16 cellular contexts compared by ENCODE assay signal in the genomic region with DNA sequence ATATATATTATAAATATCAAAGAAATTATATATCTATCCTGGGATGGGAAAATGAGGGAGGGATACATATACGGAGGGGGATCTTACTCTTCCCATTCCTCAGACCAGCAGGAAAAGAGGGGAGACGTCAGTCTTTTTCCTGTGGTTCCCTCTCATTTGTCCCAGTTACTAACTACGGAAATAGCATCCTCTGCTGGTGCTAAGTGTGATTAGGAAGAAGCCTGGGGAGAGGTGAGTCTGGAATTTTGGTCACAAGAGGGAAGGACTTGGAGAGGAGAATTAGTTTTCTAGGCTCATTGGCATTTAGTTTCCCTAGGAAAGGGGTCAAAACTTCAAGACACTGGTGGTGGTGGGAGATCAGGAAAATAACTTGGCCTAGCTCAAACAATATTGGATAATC. TPM values are rescaled to one million over a fixed set of nuclear protein-coding genes. Genes with fewer than 3 reads are reported as not detected.
A peak's percentile ranks its signal among the peaks of the same experiment; 100 is the strongest.
DNase-seq lines count a peak whose midpoint lies in the region; ATAC-seq and TF ChIP-seq lines count a peak whose summit lies in the region.
"Had no signal": no experiment of that assay in that cellular context is flagged by ENCODE, and none has a peak within 500 bp of the region (broad histone marks: within the 10 kb centered on the region; RNA-seq: fewer than 3 reads in every experiment).

No MANE protein-coding gene starts in this region.

- ATAC-seq in HCT116, result peak; percentile 42; the same call in 1 of the 2 replicates
- ATAC-seq in GM21786 (IDR thresholded peaks at IDR 0.05; ENCODE audit: unreplicated experiment), result no peak
- ATAC-seq: K562 had no signal

- DNase-seq in GM10248 (ENCODE audit: extremely low spot score) (peak; percentile 11), HCT116 (ENCODE audit: low read depth, low spot score) (no peak), endodermal cell (no peak), osteoblast (ENCODE audit: insufficient read length, low spot score, missing footprints) (peak; percentile 49), posterior vena cava (ENCODE audit: low spot score) (no peak), cortex of kidney (lab: John Stamatoyannopoulos, UW) (no peak)
- DNase-seq: BE2C, DMS79 treated with DMSO at 0.1 percent for 48 hours, MG63, NCI-H1436, NCI-H187 treated with DMSO at 0.1 percent for 48 hours, NCI-H2107, NCI-H69, SIG-M5 had no signal

- RAD21 ChIA-PET in HCT116 (lab: Charles Lee; ENCODE audit: low non-redundant PET in 1 of 2, low total read pairs in 2 of 2, uncharacterized antibody in 2 of 2, unreplicated experiment in 2 of 2), result no interaction called here

- no peaks in the 10 kb centered on the region; the same call in 1 of the 2 replicates for H3K79me2 ChIP-seq in HCT116 (ENCODE audit: insufficient read depth, low read length)
- H3K79me2 ChIP-seq in osteoblast (ENCODE audit: insufficient read depth, low read length), result peaks cover 3% of the 10 kb centered on the region

- H3K9ac ChIP-seq in HCT116 (ENCODE audit: low read length) (no peak overlapping the region), endodermal cell (ENCODE audit: extremely low read depth, low read length, poor library complexity, severe bottlenecking) (no peak overlapping the region)

- H3K4me3 ChIP-seq in HCT116 (replicated peaks in 1 of 2; ENCODE audit: low read depth in 1 of 2, low read length in 2 of 2), result no peak overlapping the region
- no peak overlapping the region for H3K4me3 ChIP-seq in endodermal cell (ENCODE audit: low read length)
- H3K4me3 ChIP-seq in osteoblast (ENCODE audit: insufficient read depth, low read length), result no peak overlapping the region
- H3K4me3 ChIP-seq: K562, MG63 had no signal

- intact Hi-C loops in HCT116 (cut with micrococcal nuclease) (no loop called here), posterior vena cava (cut with DNase I) (no loop called here)

- POLR2A ChIA-PET in GM10248 (lab: Yijun Ruan, JAX), result no interaction called here
- POLR2A ChIA-PET in HCT116 (lab: Charles Lee), result no interaction called here

- CTCF ChIA-PET in GM10248 (lab: Yijun Ruan, JAX) (interaction anchor here (0.7 to 2.0 kb wide), 2 partner anchors 25 to 101 kb away, joined by 3 to 6 read pairs; no protein-coding TSS in a partner anchor), HCT116 (lab: Charles Lee) (no interaction called here)

- 80 to 83% methylated on average over 1 to 3 of the region's 3 CpGs for WGBS in endodermal cell (ENCODE audit: insufficient coverage in 1 of 2, insufficient read length in 1 of 2), 2 experiments

- no peak overlapping the region for H3K4me3 Mint-ChIP-seq in endodermal cell

- H3K4me1 ChIP-seq in HCT116 (ENCODE audit: control insufficient read depth in 1 of 2, insufficient read depth in 2 of 2, low read length in 2 of 2) (no peaks in the 10 kb centered on the region), endodermal cell (ENCODE audit: control insufficient read depth, insufficient read depth, low read length) (no peaks in the 10 kb centered on the region), osteoblast (ENCODE audit: insufficient read depth, low read length) (peaks cover 7% of the 10 kb centered on the region)
- H3K4me1 ChIP-seq: BE2C had no signal

- H3K36me3 ChIP-seq in HCT116 (ENCODE audit: control insufficient read depth in 1 of 2, insufficient read depth in 2 of 2, low read length in 2 of 2) (peaks cover 37 to 46% of the 10 kb centered on the region in 2 experiments), endodermal cell (ENCODE audit: control insufficient read depth, insufficient read depth, low read length) (peaks cover 78% of the 10 kb centered on the region), osteoblast (ENCODE audit: insufficient read depth, low read length) (peaks cover 71% of the 10 kb centered on the region)

- H3K4me1 Mint-ChIP-seq in endodermal cell, result peaks cover 4% of the 10 kb centered on the region

- no peaks in the 10 kb centered on the region for H3K9me3 Mint-ChIP-seq in endodermal cell

- no peak for TF ChIP-seq RAD21 in HCT116 (IDR thresholded peaks at IDR 0.05; ENCODE audit: low read depth)

- H3K27me3 Mint-ChIP-seq in endodermal cell (ENCODE audit: insufficient read depth), result no peaks in the 10 kb centered on the region

- no peak overlapping the region for H3K27ac ChIP-seq in HCT116 (ENCODE audit: low read depth, low read length)
- H3K27ac ChIP-seq in endodermal cell (ENCODE audit: low read depth, low read length), result no peak overlapping the region
- H3K27ac ChIP-seq in osteoblast (ENCODE audit: low read depth, low read length), result no peak overlapping the region

- peaks cover 74% of the 10 kb centered on the region for H3K36me3 Mint-ChIP-seq in endodermal cell (ENCODE audit: low read depth)

- TF ChIP-seq POLR2A in HCT116 (IDR thresholded peaks at IDR 0.05; ENCODE audit: borderline replicate concordance, extremely low read depth, insufficient read depth, insufficient read length), result no peak

- TF ChIP-seq CTCF in GM10248 (IDR thresholded peaks at IDR 0.05; ENCODE audit: control extremely low read depth, extremely low read depth, low read depth, missing control alignments) (no peak), HCT116 (IDR thresholded peaks at IDR 0.05 in 2 of 3, conservative IDR thresholded peaks at IDR 0.05 in 1 of 3; ENCODE audit: borderline replicate concordance in 1 of 3, insufficient read depth in 1 of 3, low read depth in 2 of 3, low read length in 2 of 3) (0 out of 6 replicates have a peak, but pooled peaks of 2 of the 3 experiments have one; percentile 7 to 24), endodermal cell (conservative IDR thresholded peaks at IDR 0.05) (peak; percentile 55), osteoblast (IDR thresholded peaks at IDR 0.05; ENCODE audit: extremely low read depth, low read depth, low read length) (no peak)

- no peaks in the 10 kb centered on the region for H4K20me1 ChIP-seq in HCT116 (ENCODE audit: insufficient read depth)
- H4K20me1 ChIP-seq in osteoblast (ENCODE audit: insufficient read depth, low read length), result peaks cover 3% of the 10 kb centered on the region

- no peaks in the 10 kb centered on the region for H3K9me2 ChIP-seq in HCT116 (ENCODE audit: insufficient read depth)

- H3K4me2 ChIP-seq in HCT116 (ENCODE audit: low read length) (no peak overlapping the region), osteoblast (ENCODE audit: insufficient read depth, low read length) (no peak overlapping the region)

- H3K27me3 ChIP-seq in HCT116 (ENCODE audit: insufficient read depth, low read length) (no peaks in the 10 kb centered on the region), endodermal cell (ENCODE audit: control insufficient read depth, insufficient read depth, low read length, poor library complexity, severe bottlenecking) (no peaks in the 10 kb centered on the region), osteoblast (ENCODE audit: insufficient read depth, low read length) (no peaks in the 10 kb centered on the region)
- H3K27me3 ChIP-seq: BE2C, MG63 had no signal

- H3K9me3 ChIP-seq in HCT116 (ENCODE audit: control insufficient read depth in 1 of 2, insufficient read depth in 1 of 2, low read depth in 1 of 2, low read length in 2 of 2) (no peaks in the 10 kb centered on the region), endodermal cell (ENCODE audit: control insufficient read depth, low read length) (no peaks in the 10 kb centered on the region), osteoblast (ENCODE audit: low read depth, low read length) (no peaks in the 10 kb centered on the region)
- H3K9me3 ChIP-seq: BE2C, MG63 had no signal

- H2AFZ ChIP-seq in HCT116 (ENCODE audit: low read depth, low read length, poor library complexity, severe bottlenecking), result no peak overlapping the region
- no peak overlapping the region for H2AFZ ChIP-seq in osteoblast (ENCODE audit: low read length)

- BruUV-seq in HCT116 (replicated peaks; lab: Mats Ljungman, UMichigan), result no TSS peak

- H3K27ac Mint-ChIP-seq in endodermal cell, result peak overlapping the region; percentile 8

TF ChIP-seq in HCT116, 20 proteins besides CTCF, POLR2A, EP300 and RAD21:
- no peak for TF ChIP-seq POLR2AphosphoS5 (IDR thresholded peaks at IDR 0.05; ENCODE audit: low read depth, low read length)
- TF ChIP-seq EZH2phosphoT487 (IDR thresholded peaks at IDR 0.05; ENCODE audit: borderline replicate concordance), result no peak
- no peak for TF ChIP-seq EGR1 (IDR thresholded peaks at IDR 0.05; ENCODE audit: low read depth)

RNA-seq across cellular contexts. Expression of a gene that starts 11.6 kb away (rescaled TPM):
- 18.0 TPM for total RNA-seq in HCT116 (2021; ENCODE audit: unreplicated experiment)
- 14.5 and 18.0 TPM in 2 replicates for polyA plus RNA-seq in HCT116 (2012)
- total RNA-seq in endodermal cell, result 10 to 100 TPM; 18.5 TPM
- 30.2 TPM for polyA plus RNA-seq in endodermal cell (2013, experiment 1 of 2)
- 28.0 TPM for polyA plus RNA-seq in endodermal cell (2013, experiment 2 of 2)
- total RNA-seq in osteoblast, result 13.4 and 13.6 TPM in 2 replicates
- 1 to 10 TPM; 8.6 to 9.8 TPM for total RNA-seq in posterior vena cava

RNA-seq across cellular contexts. Expression of a gene that starts 12.0 kb away (rescaled TPM):
- total RNA-seq in HCT116 (2021; ENCODE audit: unreplicated experiment) (93.9 TPM), endodermal cell (10 to 100 TPM; 67.6 to 79.2 TPM), osteoblast (41.3 and 47.8 TPM in 2 replicates), posterior vena cava (10 to 100 TPM; 41.3 to 49.3 TPM)
- polyA plus RNA-seq in HCT116 (2012), result 88.9 and 103 TPM in 2 replicates
- 72.3 TPM for polyA plus RNA-seq in endodermal cell (2013, experiment 1 of 2)
- 62.6 TPM for polyA plus RNA-seq in endodermal cell (2013, experiment 2 of 2)

RNA-seq across cellular contexts. Expression of a gene that starts 32.5 kb away (rescaled TPM):
- 64.1 TPM for total RNA-seq in HCT116 (2021; ENCODE audit: unreplicated experiment)
- 56.8 and 57.1 TPM in 2 replicates for polyA plus RNA-seq in HCT116 (2012)
- 10 to 100 TPM; 70.7 to 77.1 TPM for total RNA-seq in endodermal cell
- 30.5 TPM for polyA plus RNA-seq in endodermal cell (2013, experiment 1 of 2)
- polyA plus RNA-seq in endodermal cell (2013, experiment 2 of 2), result 31.6 TPM
- 48.3 and 48.9 TPM in 2 replicates for total RNA-seq in osteoblast
- total RNA-seq in posterior vena cava, result 10 to 100 TPM; 49.7 to 58.0 TPM

RNA-seq across cellular contexts. Expression of a gene that starts 40.9 kb away (rescaled TPM):
- total RNA-seq in HCT116 (2021; ENCODE audit: unreplicated experiment), result 194 TPM
- 149 and 178 TPM in 2 replicates for polyA plus RNA-seq in HCT116 (2012)
- 100 to 1,000 TPM; 213 to 226 TPM for total RNA-seq in endodermal cell
- polyA plus RNA-seq in endodermal cell (2013, experiment 1 of 2), result 154 TPM
- 152 TPM for polyA plus RNA-seq in endodermal cell (2013, experiment 2 of 2)
- 58.9 and 68.8 TPM in 2 replicates for total RNA-seq in osteoblast
- total RNA-seq in posterior vena cava, result 10 to 100 TPM; 61.8 to 74.3 TPM

RNA-seq across cellular contexts. Expression of a gene that starts 42.9 kb away (rescaled TPM):
- 17.7 TPM for total RNA-seq in HCT116 (2021; ENCODE audit: unreplicated experiment)
- polyA plus RNA-seq in HCT116 (2012), result 13.1 and 13.8 TPM in 2 replicates
- 10 to 100 TPM; 23.7 to 25.2 TPM for total RNA-seq in endodermal cell
- polyA plus RNA-seq in endodermal cell (2013, experiment 1 of 2), result 17.7 TPM
- polyA plus RNA-seq in endodermal cell (2013, experiment 2 of 2), result 15.0 TPM
- total RNA-seq in osteoblast, result 15.2 and 15.6 TPM in 2 replicates
- total RNA-seq in posterior vena cava, result 10 to 100 TPM in 1 of 2 donors, 1 to 10 TPM in 1; 7.6 to 10.3 TPM

Comparison
In these comparisons a context has a peak if more than half of its experiments do, and no peak if none do; other contexts are left out.
1. DNase-seq: peak in GM10248 (single experiment) and osteoblast (single experiment); none in HCT116 (single experiment), endodermal cell (single experiment), posterior vena cava (single experiment) and cortex of kidney (single experiment).
2. CTCF ChIP-seq: peak in HCT116 (2 of 3) and endodermal cell (single experiment); none in GM10248 (single experiment) and osteoblast (single experiment).